ENCODE assay signal across 23 cellular contexts in genomic region chr5:55471468-55471867, GRCh38.
DNase-seq lines count a peak whose midpoint lies in the region; ATAC-seq and TF ChIP-seq lines count a peak whose summit lies in the region.
"Had no signal": no experiment of that assay in that cellular context is flagged by ENCODE, and none has a peak within 500 bp of the region (broad histone marks: within the 10 kb centered on the region; RNA-seq: fewer than 3 reads in every experiment).

No MANE protein-coding gene starts in this region.

- no peaks in the 10 kb centered on the region for H3K9me3 Mint-ChIP-seq in nephron
- H3K9me3 Mint-ChIP-seq: CD14-positive monocyte; CD8-positive, alpha-beta memory T cell had no signal

- in situ Hi-C loops in Caki2 (cut with HindIII; ENCODE audit: low pct_unique_long_range_greater_than_20kb, low sequenced_read_pairs) = no loop called here

- peak overlapping the region; percentile 96 to 99 (median 96) for H3K27ac Mint-ChIP-seq in nephron
- H3K27ac Mint-ChIP-seq: B cell; CD8-positive, alpha-beta memory T cell had no signal

- no peak overlapping the region for H3K4me3 ChIP-seq in epithelial cell of proximal tubule (ENCODE audit: low read depth, low read length)
- H3K4me3 ChIP-seq: MG63 had no signal

- DNase-seq in Caki2 (ENCODE audit: low read depth) = peak; percentile 66
- DNase-seq in epithelial cell of proximal tubule (ENCODE audit: low read depth) = peak; percentile 52
- DNase-seq: CD8-positive, alpha-beta memory T cell; GOT3; HCEC 1CT; IMR-90; KG1; MG63; NCI-H1105 treated with DMSO at 0.1 percent for 48 hours; NCI-H146; NCI-H1930; NCI-H2107; NCI-H446; NCI-H526; SHP77 had no signal

- H3K27me3 Mint-ChIP-seq in nephron (ENCODE audit: low read depth) = no peaks in the 10 kb centered on the region
- H3K27me3 Mint-ChIP-seq: B cell; CD8-positive, alpha-beta memory T cell had no signal

- peaks cover 11% of the 10 kb centered on the region for H3K36me3 Mint-ChIP-seq in nephron (ENCODE audit: low read depth)
- H3K36me3 Mint-ChIP-seq: CD14-positive monocyte had no signal

- ATAC-seq in HG03354 (IDR thresholded peaks at IDR 0.05; ENCODE audit: poor library complexity, severe bottlenecking, unreplicated experiment) (peak; percentile 72), GM21737 (IDR thresholded peaks at IDR 0.05; ENCODE audit: unreplicated experiment) (no peak), HG02588 (IDR thresholded peaks at IDR 0.05; ENCODE audit: unreplicated experiment) (no peak), HG03280 (IDR thresholded peaks at IDR 0.05; ENCODE audit: unreplicated experiment) (no peak), HG03139 (IDR thresholded peaks at IDR 0.05; ENCODE audit: unreplicated experiment) (no peak)

- TF ChIP-seq CTCF in epithelial cell of proximal tubule (conservative IDR thresholded peaks at IDR 0.05; ENCODE audit: low read depth, low read length) (no peak), nephron (IDR thresholded peaks at IDR 0.05; ENCODE audit: unreplicated experiment in 3 of 3) (no peak)

- H3K4me1 Mint-ChIP-seq in nephron = peaks cover 31% of the 10 kb centered on the region
- H3K4me1 Mint-ChIP-seq: CD14-positive monocyte; CD8-positive, alpha-beta memory T cell had no signal

- peak overlapping the region in 1 of 3 experiments; percentile 24 for H3K4me3 Mint-ChIP-seq in nephron
- H3K4me3 Mint-ChIP-seq: B cell; CD14-positive monocyte; CD8-positive, alpha-beta memory T cell had no signal
